10 cellular contexts compared by ENCODE assay signal in genomic region chr14:23160924-23161522, GRCh38. TPM values are rescaled to one million over a fixed set of nuclear protein-coding genes. Genes with fewer than 3 reads are reported as not detected.
A peak's percentile ranks its signal among the peaks of the same experiment; 100 is the strongest.
DNase-seq lines count a peak whose midpoint lies in the region; ATAC-seq, FAIRE-seq and TF ChIP-seq lines count a peak whose summit lies in the region.
"Had no signal": no experiment of that assay in that cellular context is flagged by ENCODE, and none has a peak within 500 bp of the region (broad histone marks: within the 10 kb centered on the region; RNA-seq: fewer than 3 reads in every experiment).

No MANE protein-coding gene starts in this region.

- peak; percentile 68 for DNase-seq in NB4 (ENCODE audit: low read depth)
- peak; percentile 66 for DNase-seq in colonic mucosa
- DNase-seq in HepG2 (ENCODE audit: low spot score): no peak
- peak in 1 of 2 donors; percentile 87 for DNase-seq in upper lobe of left lung
- DNase-seq in NCI-H1930 (lab: John Stamatoyannopoulos, UW): no peak
- no peak for DNase-seq in effector CD8-positive, alpha-beta T cell (lab: John Stamatoyannopoulos, UW)
- DNase-seq in cortex of kidney (lab: John Stamatoyannopoulos, UW): no peak

- H3K27me3 ChIP-seq in ACC112 (ENCODE audit: insufficient read depth, low read length) (no peaks in the 10 kb centered on the region), colonic mucosa (no peaks in the 10 kb centered on the region), HepG2 (ENCODE audit: control insufficient read depth in 1 of 2, insufficient read depth in 2 of 2, low read length in 2 of 2) (peaks cover 2 to 32% of the 10 kb centered on the region in 2 experiments; a peak in 4 of 5 replicates), upper lobe of left lung (no peaks in the 10 kb centered on the region)

- CTCF ChIA-PET in HepG2 (lab: Yijun Ruan, JAX; ENCODE audit: low intra/inter-chr PET ratio, low total read pairs): no interaction called here

- H2AFZ ChIP-seq in ACC112 (ENCODE audit: low read length, unreplicated experiment) (peak overlapping the region; percentile 31), HepG2 (ENCODE audit: low read length) (no peak overlapping the region)

- no peak for TF ChIP-seq POLR2A in NB4 (IDR thresholded peaks at IDR 0.05; ENCODE audit: extremely low read depth, insufficient read length)
- TF ChIP-seq POLR2A in HepG2 (IDR thresholded peaks at IDR 0.05; ENCODE audit: insufficient read depth in 1 of 2, low read depth in 2 of 2, low read length in 2 of 2): no peak
- peak in 1 of 4 donors; percentile 46 for TF ChIP-seq POLR2A in upper lobe of left lung (IDR thresholded peaks at IDR 0.05)

- TF ChIP-seq EP300 in HepG2 (IDR thresholded peaks at IDR 0.05; ENCODE audit: low read depth in 2 of 2, low read length in 2 of 2): no peak
- no peak for TF ChIP-seq EP300 in HepG2 (CRISPR knock-in tag; IDR thresholded peaks at IDR 0.05; ENCODE audit: borderline replicate concordance)
- peak in 1 of 4 donors; percentile 4 for TF ChIP-seq EP300 in upper lobe of left lung (IDR thresholded peaks at IDR 0.05)

- no peak for TF ChIP-seq CTCF in NB4 (IDR thresholded peaks at IDR 0.05; ENCODE audit: low read depth, low read length)
- TF ChIP-seq CTCF in colonic mucosa (IDR thresholded peaks at IDR 0.05): no peak
- no peak for TF ChIP-seq CTCF in HepG2 (CRISPR knock-in tag; IDR thresholded peaks at IDR 0.05)
- TF ChIP-seq CTCF in upper lobe of left lung (IDR thresholded peaks at IDR 0.05): no peak

- BruUV-seq in HepG2 (replicated peaks; lab: Mats Ljungman, UMichigan): no TSS peak

- H3K4me1 ChIP-seq in ACC112 (ENCODE audit: control insufficient read depth, insufficient read depth, low read length, unreplicated experiment): peaks cover 10% of the 10 kb centered on the region
- H3K4me1 ChIP-seq in colonic mucosa: no peaks in the 10 kb centered on the region
- no peaks in the 10 kb centered on the region for H3K4me1 ChIP-seq in HepG2 (ENCODE audit: insufficient read depth, low read length)
- peaks cover 4 to 22% (median 18%) of the 10 kb centered on the region in 4 donors for H3K4me1 ChIP-seq in upper lobe of left lung

- 44% methylated on average over 11 of the region's 11 CpGs for WGBS in HepG2 (ENCODE audit: low lambda C conversion rate)
- 32 to 40% methylated on average over 11 of the region's 11 CpGs for WGBS in upper lobe of left lung, 2 donors

- H3K4me3 ChIP-seq in ACC112 (ENCODE audit: low read depth, low read length) (no peak overlapping the region; the same call in 1 of the 2 replicates), NB4 (ENCODE audit: low read depth, low read length) (no peak overlapping the region), colonic mucosa (no peak overlapping the region), HepG2 (replicated peaks in 1 of 3; ENCODE audit: insufficient read depth in 1 of 3, low read depth in 2 of 3, low read length in 3 of 3) (no peak overlapping the region), upper lobe of left lung (no peak overlapping the region)

- peak overlapping the region; percentile 54; the same call in 1 of the 2 replicates for H3K27ac ChIP-seq in ACC112 (ENCODE audit: low read depth, low read length)
- peak overlapping the region; percentile 21 for H3K27ac ChIP-seq in colonic mucosa
- no peak overlapping the region for H3K27ac ChIP-seq in HepG2 (ENCODE audit: extremely low read length, insufficient read depth, low read length)
- H3K27ac ChIP-seq in upper lobe of left lung: peak overlapping the region; percentile 64 to 90 (median 74)

- in situ Hi-C loops in HepG2 (cut with HindIII; ENCODE audit: extremely low pct_ligation_motif_present, low pct_unique_long_range_greater_than_20kb): no loop called here

- no peaks in the 10 kb centered on the region for H3K9me3 ChIP-seq in colonic mucosa
- H3K9me3 ChIP-seq in HepG2 (ENCODE audit: low read length): no peaks in the 10 kb centered on the region
- H3K9me3 ChIP-seq in upper lobe of left lung: no peaks in the 10 kb centered on the region

- H3K9ac ChIP-seq in colonic mucosa (ENCODE audit: low read depth in 2 of 2, low read length in 2 of 2) (no peak overlapping the region), HepG2 (ENCODE audit: insufficient read depth, low read depth, low read length) (no peak overlapping the region)

- ATAC-seq in HepG2 (no peak), upper lobe of left lung (ENCODE audit: low FRiP score in 2 of 2) (peak; percentile 81 to 86)

- POLR2A ChIA-PET in HepG2 (lab: Yijun Ruan, JAX): interaction anchor here (1.8 kb wide), 1 partner anchor 66 kb away, joined by 5 read pairs; the partner anchor contains the start of genes ACIN1 and C14orf119

- no peaks in the 10 kb centered on the region for H3K79me2 ChIP-seq in ACC112 (ENCODE audit: control insufficient read depth, insufficient read depth, low read length, unreplicated experiment)
- no peaks in the 10 kb centered on the region for H3K79me2 ChIP-seq in HepG2 (ENCODE audit: insufficient read depth, low read length)

- no peaks in the 10 kb centered on the region for H4K20me1 ChIP-seq in HepG2 (ENCODE audit: insufficient read depth, low read length)

- intact Hi-C loops in colonic mucosa (cut with DNase I): no loop called here
- intact Hi-C loops in HepG2 (cut with micrococcal nuclease; ENCODE audit: unreplicated experiment): no loop called here

- H3K4me2 ChIP-seq in HepG2 (ENCODE audit: low read depth, low read length): no peak overlapping the region

- H3K36me3 ChIP-seq in ACC112 (ENCODE audit: insufficient read depth, low read length) (no peaks in the 10 kb centered on the region), colonic mucosa (no peaks in the 10 kb centered on the region), HepG2 (replicated peaks in 1 of 2; ENCODE audit: control insufficient read depth in 1 of 2, insufficient read depth in 2 of 2, low read length in 2 of 2) (no peaks in the 10 kb centered on the region), upper lobe of left lung (no peaks in the 10 kb centered on the region)

- no peak for FAIRE-seq in HepG2 (lab: Jason Lieb, UNC)
- FAIRE-seq: G401.6, TTC549 had no signal

- no peak for TF ChIP-seq RAD21 in HepG2 (CRISPR knock-in tag; IDR thresholded peaks at IDR 0.05)

RNA-seq across cellular contexts. Expression of gene SLC7A8, which starts 22.4 kb away (rescaled TPM):
- 10 to 100 TPM; 21.5 to 23.8 TPM for total RNA-seq in colonic mucosa
- not detected in 2 replicates for total RNA-seq in HepG2 (2016; rRNA removed; fragmentation: Illumina TruSeq; extraction: Trizol)
- total RNA-seq in HepG2 (2016; cell fraction: cytosol; rRNA removed; fragmentation: Illumina TruSeq; extraction: Trizol; ENCODE audit: low read depth): not detected in 2 replicates
- not detected in 2 replicates for total RNA-seq in HepG2 (2016; cell fraction: insoluble cytoplasmic fraction; rRNA removed; fragmentation: Illumina TruSeq; extraction: Trizol)
- total RNA-seq in HepG2 (2016; cell fraction: membrane; rRNA removed; fragmentation: Illumina TruSeq; extraction: Trizol): not detected in 2 replicates
- not detected in 2 replicates for total RNA-seq in HepG2 (2016; cell fraction: nucleus; rRNA removed; fragmentation: Illumina TruSeq; extraction: Trizol)
- polyA plus RNA-seq in HepG2 (2011; rRNA removed): 0.03 and 0.25 TPM in 2 replicates
- not detected in 2 replicates for polyA plus RNA-seq in HepG2 (2011; cell fraction: cytosol; rRNA removed)
- polyA plus RNA-seq in HepG2 (2011; cell fraction: nucleus; rRNA removed): 0.03 and 0.11 TPM in 2 replicates
- polyA plus RNA-seq in HepG2 (2012): not detected in 2 replicates
- polyA plus RNA-seq in HepG2 (2016; cell fraction: cytosol; fragmentation: Illumina TruSeq; extraction: Trizol; ENCODE audit: low read depth): not detected in 2 replicates
- polyA plus RNA-seq in HepG2 (2016; cell fraction: insoluble cytoplasmic fraction; fragmentation: Illumina TruSeq; extraction: Trizol; ENCODE audit: low read depth): not detected in 2 replicates
- not detected in 2 replicates for polyA plus RNA-seq in HepG2 (2016; cell fraction: membrane; fragmentation: Illumina TruSeq; extraction: Trizol; ENCODE audit: low read depth)
- polyA plus RNA-seq in HepG2 (2016; cell fraction: nucleus; fragmentation: Illumina TruSeq; extraction: Trizol; ENCODE audit: insufficient read depth, low read depth): not detected in 2 replicates
- polyA minus RNA-seq in HepG2 (2011; rRNA and poly(A)+ RNA removed; ENCODE audit: low replicate concordance): 1.4 TPM in 1 of 2 replicates, not detected in the other
- not detected in 2 replicates for polyA minus RNA-seq in HepG2 (2011; cell fraction: cytosol; rRNA and poly(A)+ RNA removed)
- polyA minus RNA-seq in HepG2 (2011; cell fraction: nucleus; rRNA and poly(A)+ RNA removed): not detected in 2 replicates
- 10 to 100 TPM; 30.4 to 58.2 (median 42.0) TPM for total RNA-seq in upper lobe of left lung

RNA-seq across cellular contexts. Expression of gene CEBPE, which starts 42.0 kb away (rescaled TPM):
- total RNA-seq in colonic mucosa (not detected), HepG2 (2016; rRNA removed; fragmentation: Illumina TruSeq; extraction: Trizol) (0.11 TPM in 1 of 2 replicates, not detected in the other), upper lobe of left lung (under 1 TPM in 2 of 6 donors, not detected in 4; 0.31 to 0.77 TPM)
- total RNA-seq in HepG2 (2016; cell fraction: cytosol; rRNA removed; fragmentation: Illumina TruSeq; extraction: Trizol; ENCODE audit: low read depth): not detected in 2 replicates
- 0.12 TPM in 1 of 2 replicates, not detected in the other for total RNA-seq in HepG2 (2016; cell fraction: insoluble cytoplasmic fraction; rRNA removed; fragmentation: Illumina TruSeq; extraction: Trizol)
- 0.17 TPM in 1 of 2 replicates, not detected in the other for total RNA-seq in HepG2 (2016; cell fraction: membrane; rRNA removed; fragmentation: Illumina TruSeq; extraction: Trizol)
- not detected in 2 replicates for total RNA-seq in HepG2 (2016; cell fraction: nucleus; rRNA removed; fragmentation: Illumina TruSeq; extraction: Trizol)
- 0.09 and 0.10 TPM in 2 replicates for polyA plus RNA-seq in HepG2 (2011; rRNA removed)
- 0.10 and 0.13 TPM in 2 replicates for polyA plus RNA-seq in HepG2 (2011; cell fraction: cytosol; rRNA removed)
- 0.10 TPM in 1 of 2 replicates, not detected in the other for polyA plus RNA-seq in HepG2 (2011; cell fraction: nucleus; rRNA removed)
- polyA plus RNA-seq in HepG2 (2012): 0.09 TPM in 1 of 2 replicates, not detected in the other
- polyA plus RNA-seq in HepG2 (2016; cell fraction: cytosol; fragmentation: Illumina TruSeq; extraction: Trizol; ENCODE audit: low read depth): not detected in 2 replicates
- polyA plus RNA-seq in HepG2 (2016; cell fraction: insoluble cytoplasmic fraction; fragmentation: Illumina TruSeq; extraction: Trizol; ENCODE audit: low read depth): not detected in 2 replicates
- not detected in 2 replicates for polyA plus RNA-seq in HepG2 (2016; cell fraction: membrane; fragmentation: Illumina TruSeq; extraction: Trizol; ENCODE audit: low read depth)
- not detected in 2 replicates for polyA plus RNA-seq in HepG2 (2016; cell fraction: nucleus; fragmentation: Illumina TruSeq; extraction: Trizol; ENCODE audit: insufficient read depth, low read depth)
- 0.08 and 0.14 TPM in 2 replicates for polyA minus RNA-seq in HepG2 (2011; rRNA and poly(A)+ RNA removed; ENCODE audit: low replicate concordance)
- polyA minus RNA-seq in HepG2 (2011; cell fraction: cytosol; rRNA and poly(A)+ RNA removed): not detected in 2 replicates
- polyA minus RNA-seq in HepG2 (2011; cell fraction: nucleus; rRNA and poly(A)+ RNA removed): not detected in 2 replicates

RNA-seq across cellular contexts. Expression of gene CIROP, which starts 56.2 kb away (rescaled TPM):
- total RNA-seq in colonic mucosa (not detected), HepG2 (2016; rRNA removed; fragmentation: Illumina TruSeq; extraction: Trizol) (not detected in 2 replicates), upper lobe of left lung (not detected)
- total RNA-seq in HepG2 (2016; cell fraction: cytosol; rRNA removed; fragmentation: Illumina TruSeq; extraction: Trizol; ENCODE audit: low read depth): not detected in 2 replicates
- total RNA-seq in HepG2 (2016; cell fraction: insoluble cytoplasmic fraction; rRNA removed; fragmentation: Illumina TruSeq; extraction: Trizol): not detected in 2 replicates
- not detected in 2 replicates for total RNA-seq in HepG2 (2016; cell fraction: membrane; rRNA removed; fragmentation: Illumina TruSeq; extraction: Trizol)
- not detected in 2 replicates for total RNA-seq in HepG2 (2016; cell fraction: nucleus; rRNA removed; fragmentation: Illumina TruSeq; extraction: Trizol)
- polyA plus RNA-seq in HepG2 (2011; rRNA removed): 0.07 and 0.14 TPM in 2 replicates
- polyA plus RNA-seq in HepG2 (2011; cell fraction: cytosol; rRNA removed): 0.05 and 0.14 TPM in 2 replicates
- 0.18 and 0.59 TPM in 2 replicates for polyA plus RNA-seq in HepG2 (2011; cell fraction: nucleus; rRNA removed)
- 0.05 and 0.12 TPM in 2 replicates for polyA plus RNA-seq in HepG2 (2012)
- not detected in 2 replicates for polyA plus RNA-seq in HepG2 (2016; cell fraction: cytosol; fragmentation: Illumina TruSeq; extraction: Trizol; ENCODE audit: low read depth)
- not detected in 2 replicates for polyA plus RNA-seq in HepG2 (2016; cell fraction: insoluble cytoplasmic fraction; fragmentation: Illumina TruSeq; extraction: Trizol; ENCODE audit: low read depth)
- not detected in 2 replicates for polyA plus RNA-seq in HepG2 (2016; cell fraction: membrane; fragmentation: Illumina TruSeq; extraction: Trizol; ENCODE audit: low read depth)
- polyA plus RNA-seq in HepG2 (2016; cell fraction: nucleus; fragmentation: Illumina TruSeq; extraction: Trizol; ENCODE audit: insufficient read depth, low read depth): not detected in 2 replicates
- 0.12 TPM in 1 of 2 replicates, not detected in the other for polyA minus RNA-seq in HepG2 (2011; rRNA and poly(A)+ RNA removed; ENCODE audit: low replicate concordance)
- not detected in 2 replicates for polyA minus RNA-seq in HepG2 (2011; cell fraction: cytosol; rRNA and poly(A)+ RNA removed)
- polyA minus RNA-seq in HepG2 (2011; cell fraction: nucleus; rRNA and poly(A)+ RNA removed): not detected in 2 replicates

Comparison
In these comparisons a context has a peak if more than half of its experiments do, and no peak if none do; other contexts are left out.
1. DNase-seq: peak in NB4 (single experiment) and colonic mucosa (single experiment); none in HepG2 (single experiment), NCI-H1930 (0 of 2), effector CD8-positive, alpha-beta T cell (single experiment) and cortex of kidney (single experiment).
2. RNA of gene SLC7A8, which starts 22.4 kb away (total RNA-seq): 30.4 to 58.2 TPM in upper lobe of left lung and 21.5 to 23.8 TPM in colonic mucosa; not detected in HepG2; every median in the first group is over 10 times any median in the second.